In the genomic region with DNA sequence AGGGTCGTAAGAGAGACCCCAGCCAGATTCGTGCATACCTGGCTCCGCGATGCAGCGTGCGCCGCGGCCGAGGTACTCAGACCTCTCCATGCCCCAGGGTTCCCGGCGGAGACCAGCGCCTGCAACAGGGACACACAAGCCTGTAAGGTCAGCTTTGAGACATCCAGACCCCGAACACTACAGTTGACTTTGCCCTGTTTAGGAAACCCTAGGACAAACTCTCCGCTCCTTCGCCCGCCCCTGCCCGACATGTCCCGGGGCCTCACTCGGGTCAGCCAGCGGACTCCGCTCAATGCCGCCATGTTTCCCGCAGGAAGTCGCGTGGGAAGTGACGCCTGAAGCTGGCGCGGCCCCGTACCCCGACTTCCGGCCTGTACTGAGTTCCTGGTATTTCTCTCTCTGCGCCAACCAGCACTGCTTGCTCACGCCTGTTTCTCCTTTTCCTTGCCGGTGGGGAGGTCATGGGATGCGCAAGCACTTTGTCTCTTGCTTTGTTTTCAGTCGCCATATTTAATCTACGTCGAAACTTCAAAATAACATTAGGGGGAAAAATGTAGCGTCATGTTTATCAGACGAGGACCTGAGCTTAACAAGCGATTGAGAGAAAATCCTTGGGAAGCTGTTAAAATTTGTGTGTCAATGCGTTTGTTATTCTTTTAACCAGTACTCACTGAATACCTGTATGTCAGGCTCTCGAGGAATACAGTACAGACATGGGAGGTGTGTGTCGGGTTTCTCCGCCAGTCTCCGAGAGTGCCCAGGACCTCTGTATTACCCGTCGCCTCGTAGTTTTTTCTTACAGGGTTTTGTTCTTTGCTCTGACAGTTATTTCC, we compare ENCODE assay signal across 8 cellular contexts. TPM values are rescaled to one million over a fixed set of nuclear protein-coding genes. Genes with fewer than 3 reads are reported as not detected.
DNase-seq lines count a peak whose midpoint lies in the region; ATAC-seq and TF ChIP-seq lines count a peak whose summit lies in the region.

A gene (minus strand): TSS at position 330 of the 833 bp plus-strand sequence. CDS start 28 bp downstream, at position 302.

- CTCF ChIA-PET in T-cell (lab: Charles Lee) = interaction anchor here (0.6 to 1.3 kb wide), 5 partner anchors 10 to 217 kb away, joined by 3 to 12 read pairs (median 3); a partner anchor contains a TSS

- POLR2A ChIA-PET in T-cell (lab: Charles Lee) = interaction anchor here in 1 of 2 donors (0.6 to 3.2 kb wide), 4 partner anchors 11 to 1323 kb away, joined by 3 to 20 read pairs (median 4); a partner anchor contains a TSS

- H3K4me3 Mint-ChIP-seq in T-cell (peak within 1 kb of the TSS; percentile 86 to 93 (median 91)), type B pancreatic cell (peak within 1 kb of the TSS; percentile 92)

- peaks cover 32% of the 10 kb centered on the region for H3K36me3 Mint-ChIP-seq in T-cell
- peaks cover 21% of the 10 kb centered on the region for H3K36me3 Mint-ChIP-seq in type B pancreatic cell

- H3K27ac ChIP-seq in adipose tissue (ENCODE audit: low read depth, low read length) = peak within 1 kb of the TSS; percentile 70

- no peaks in the 10 kb centered on the region for H3K9me3 Mint-ChIP-seq in T-cell
- no peaks in the 10 kb centered on the region for H3K9me3 Mint-ChIP-seq in type B pancreatic cell

- ATAC-seq in HG02759 (IDR thresholded peaks at IDR 0.05; ENCODE audit: unreplicated experiment) (peak; percentile 97), T-cell (replicated peaks in 1 of 4) (peak; percentile 93 to 99 (median 94))

- TF ChIP-seq CTCF in GM12864 (IDR thresholded peaks at IDR 0.05; ENCODE audit: low read depth, low read length, missing control alignments) (no peak), type B pancreatic cell (conservative IDR thresholded peaks at IDR 0.05) (no peak)

- H3K4me1 Mint-ChIP-seq in T-cell (peaks cover 22 to 28% (median 23%) of the 10 kb centered on the region in 3 donors), type B pancreatic cell (ENCODE audit: unreplicated experiment) (peaks cover 10% of the 10 kb centered on the region)

- 3 to 9% (median 8%) methylated on average over 49 of the region's 49 CpGs for WGBS in adipose tissue, 3 donors

- H3K27ac Mint-ChIP-seq in T-cell = peak within 1 kb of the TSS; percentile 98 to 99
- peak within 1 kb of the TSS; percentile 95 for H3K27ac Mint-ChIP-seq in type B pancreatic cell

- DNase-seq in GM12864 (ENCODE audit: low read depth) (peak; percentile 73), NCI-H1436 (lab: John Stamatoyannopoulos, UW) (peak; percentile 68), T-cell (peak; percentile 78 to 94 (median 91)), cardiac septum (ENCODE audit: low spot score) (peak; percentile 97), pons (ENCODE audit: low spot score) (peak; percentile 92), type B pancreatic cell (ENCODE audit: extremely low spot score, unreplicated experiment) (peak; percentile 92)

- H3K27me3 Mint-ChIP-seq in T-cell = peaks cover 0 to 5% of the 10 kb centered on the region in 2 donors
- peaks cover 16% of the 10 kb centered on the region for H3K27me3 Mint-ChIP-seq in type B pancreatic cell

- intact Hi-C loops in cardiac septum (cut with DNase I) = loop anchor here (1.0 to 5.0 kb wide), 3 partner anchors 11 to 192 kb away; a partner anchor contains a TSS

- H3K4me3 ChIP-seq in GM12864 (ENCODE audit: low read depth, low read length) = peak within 1 kb of the TSS; percentile 78

RNA-seq across cellular contexts. Expression of the gene that starts here (rescaled TPM):
- total RNA-seq in T-cell = 100 to 1,000 TPM; 101 to 147 (median 117) TPM
- 100 to 1,000 TPM in 1 of 3 donors, 10 to 100 TPM in 2; 59.1 to 116 (median 72.9) TPM for polyA plus RNA-seq in adipose tissue
- 121 TPM for total RNA-seq in cardiac septum
- 85.6 and 101 TPM in 2 replicates for total RNA-seq in type B pancreatic cell (ENCODE audit: low replicate concordance)

Comparison
In these comparisons a context has a peak if more than half of its experiments do, and no peak if none do; other contexts are left out.
1. Peak in every context shown above with its lines: DNase-seq, ATAC-seq, H3K4me3 ChIP-seq and H3K27ac ChIP-seq.